In genomic region chr1:206281912-206282657, GRCh38 we compare ENCODE assay signal across 8 cellular contexts.
DNase-seq lines count a peak whose midpoint lies in the region; ATAC-seq and TF ChIP-seq lines count a peak whose summit lies in the region.
"Not testable (repeated sequence)": the region's sequence is repeated elsewhere in the genome, so short reads cannot be mapped to it uniquely, and the experiment has no call there.

No MANE protein-coding gene starts in this region.

- TF ChIP-seq CTCF in activated B cell treated with CpG ODN at 0.5 μM for 24 hours (IDR thresholded peaks at IDR 0.05), result not testable (repeated sequence)

- not testable (repeated sequence) for H3K9me3 Mint-ChIP-seq in activated B cell treated with CpG ODN at 0.5 μM for 24 hours; central memory CD8-positive, alpha-beta T cell; naive thymus-derived CD4-positive, alpha-beta T cell

- not testable (repeated sequence) for H3K36me3 ChIP-seq in ACC112 (ENCODE audit: insufficient read depth, low read length); naive thymus-derived CD4-positive, alpha-beta T cell (ENCODE audit: control insufficient read depth in 2 of 3, insufficient read depth in 3 of 3, low read length in 3 of 3)

- H3K9me3 ChIP-seq in naive thymus-derived CD4-positive, alpha-beta T cell (ENCODE audit: control insufficient read depth in 2 of 3, low read length in 3 of 3), result not testable (repeated sequence)

- CTCF ChIA-PET in activated B cell treated with CpG ODN at 0.5 μM for 24 hours (lab: Charles Lee); naive thymus-derived CD4-positive, alpha-beta T cell (lab: Charles Lee): not testable (repeated sequence)

- H3K4me1 Mint-ChIP-seq in activated B cell treated with CpG ODN at 0.5 μM for 24 hours, result not testable (repeated sequence)
- H3K4me1 Mint-ChIP-seq in central memory CD8-positive, alpha-beta T cell, result peaks cover 12% of the 10 kb centered on the region
- peaks cover 0 to 11% (median 0%) of the 10 kb centered on the region in 7 donors for H3K4me1 Mint-ChIP-seq in naive thymus-derived CD4-positive, alpha-beta T cell

- H3K27me3 ChIP-seq in ACC112 (ENCODE audit: insufficient read depth, low read length); naive thymus-derived CD4-positive, alpha-beta T cell (ENCODE audit: control insufficient read depth in 2 of 2, insufficient read depth in 2 of 2, low read length in 2 of 2): not testable (repeated sequence)

- POLR2A ChIA-PET in activated B cell treated with CpG ODN at 0.5 μM for 24 hours (lab: Charles Lee); naive thymus-derived CD4-positive, alpha-beta T cell (lab: Charles Lee): not testable (repeated sequence)

- not testable (repeated sequence) for DNase-seq in activated B cell treated with CpG ODN at 0.5 μM for 24 hours; central memory CD8-positive, alpha-beta T cell (ENCODE audit: low spot score in 2 of 2); naive thymus-derived CD4-positive, alpha-beta T cell

- not testable (repeated sequence) for H3K79me2 ChIP-seq in ACC112 (ENCODE audit: control insufficient read depth, insufficient read depth, low read length, unreplicated experiment)

- not testable (repeated sequence) for H3K27me3 Mint-ChIP-seq in activated B cell treated with CpG ODN at 0.5 μM for 24 hours; central memory CD8-positive, alpha-beta T cell; naive thymus-derived CD4-positive, alpha-beta T cell

- H3K4me1 ChIP-seq in ACC112 (ENCODE audit: control insufficient read depth, insufficient read depth, low read length, unreplicated experiment); naive thymus-derived CD4-positive, alpha-beta T cell (ENCODE audit: control insufficient read depth in 2 of 2, insufficient read depth in 2 of 2, low read length in 2 of 2): not testable (repeated sequence)

- H3K4me3 Mint-ChIP-seq in activated B cell treated with CpG ODN at 0.5 μM for 24 hours; central memory CD8-positive, alpha-beta T cell; naive thymus-derived CD4-positive, alpha-beta T cell: not testable (repeated sequence)

- not testable (repeated sequence) for H2AFZ ChIP-seq in ACC112 (ENCODE audit: low read length, unreplicated experiment)

- intact Hi-C loops in activated B cell treated with CpG ODN at 0.5 μM for 24 hours (cut with micrococcal nuclease); naive thymus-derived CD4-positive, alpha-beta T cell (cut with micrococcal nuclease): not testable (repeated sequence)

- H3K27ac ChIP-seq in ACC112 (ENCODE audit: low read depth, low read length), result peak overlapping the region; percentile 45; the same call in 1 of the 2 replicates
- H3K27ac ChIP-seq in naive thymus-derived CD4-positive, alpha-beta T cell (ENCODE audit: low read depth, low read length), result not testable (repeated sequence)

- H3K4me3 ChIP-seq in ACC112 (ENCODE audit: low read depth, low read length); naive thymus-derived CD4-positive, alpha-beta T cell (ENCODE audit: low read length): not testable (repeated sequence)

- H3K36me3 Mint-ChIP-seq in activated B cell treated with CpG ODN at 0.5 μM for 24 hours (ENCODE audit: low read depth); central memory CD8-positive, alpha-beta T cell (ENCODE audit: insufficient read depth); naive thymus-derived CD4-positive, alpha-beta T cell: not testable (repeated sequence)

- ATAC-seq in GM18909 (IDR thresholded peaks at IDR 0.05; ENCODE audit: poor library complexity, unreplicated experiment), result peak; percentile 80
- ATAC-seq in GM21619 (IDR thresholded peaks at IDR 0.05; ENCODE audit: unreplicated experiment), result peak; percentile 63
- ATAC-seq in HG02884 (IDR thresholded peaks at IDR 0.05; ENCODE audit: unreplicated experiment), result peak; percentile 72
- ATAC-seq in HG03354 (IDR thresholded peaks at IDR 0.05; ENCODE audit: poor library complexity, severe bottlenecking, unreplicated experiment), result peak; percentile 74
- peak; percentile 68 for ATAC-seq in activated B cell treated with CpG ODN at 0.5 μM for 24 hours (ENCODE audit: low read depth)
- ATAC-seq in central memory CD8-positive, alpha-beta T cell (replicated peaks; ENCODE audit: extremely low read depth, poor library complexity, severe bottlenecking), result peak; percentile 68
- ATAC-seq in naive thymus-derived CD4-positive, alpha-beta T cell, result peak; percentile 75

- not testable (repeated sequence) for H3K27ac Mint-ChIP-seq in activated B cell treated with CpG ODN at 0.5 μM for 24 hours; central memory CD8-positive, alpha-beta T cell (ENCODE audit: low read depth); naive thymus-derived CD4-positive, alpha-beta T cell
